Comparison of ENCODE assay signal across 21 cellular contexts in genomic region chr4:3406431-3406830, GRCh38. TPM values are rescaled to one million over a fixed set of nuclear protein-coding genes. Genes with fewer than 3 reads are reported as not detected.
"Had no signal": no experiment of that assay in that cellular context is flagged by ENCODE, and none has a peak within 500 bp of the region (broad histone marks: within the 10 kb centered on the region; RNA-seq: fewer than 3 reads in every experiment).

No MANE protein-coding gene starts in this region.

- H3K4me1 ChIP-seq: breast epithelium had no signal

- H3K9me3 Mint-ChIP-seq: activated T-helper 1 cell treated with anti-CD3 and anti-CD28 coated beads, Interleukin-12 subunit alpha, Interleukin-12 subunit beta, Interleukin-2, Interleukin-4 antibody, amounts not matched to agents 30 ng/mL and 10 ng/mL and 1 ng/mL, durations not matched to agents 14 hours and 24 hours and 36 hours had no signal

- H3K9me3 ChIP-seq: adrenal gland, esophagus muscularis mucosa, gastroesophageal sphincter had no signal

- H3K27ac Mint-ChIP-seq: activated T-helper 1 cell treated with anti-CD3 and anti-CD28 coated beads, Interleukin-12 subunit alpha, Interleukin-12 subunit beta, Interleukin-2, Interleukin-4 antibody, amounts not matched to agents 30 ng/mL and 10 ng/mL and 1 ng/mL, durations not matched to agents 14 hours and 24 hours and 36 hours; dendritic cell treated with granulocyte-macrophage colony-stimulating factor and Interleukin-4, amounts not matched to agents 40 ng/mL and 50 ng/mL, for 4 days; mesothelial cell of epicardium had no signal

- H3K27me3 ChIP-seq: adrenal gland, breast epithelium, esophagus muscularis mucosa, gastroesophageal sphincter had no signal

- H3K4me3 ChIP-seq: adrenal gland, breast epithelium, esophagus muscularis mucosa, gastroesophageal sphincter, lung had no signal

- DNase-seq: activated CD4-positive, alpha-beta T cell treated with anti-CD3 and anti-CD28 coated beads, Interleukin-2, amount 50 U/mL, for 48 hours; activated naive CD4-positive, alpha-beta T cell treated with anti-CD3 and anti-CD28 coated beads, Interleukin-2, amount 50 U/mL, for 16 hours; activated T-cell treated with anti-CD3 and anti-CD28 coated beads for 4 hours; cerebellar nuclear complex; effector CD8-positive, alpha-beta T cell; stimulated activated naive CD8-positive, alpha-beta T cell treated with anti-CD3 and anti-CD28 coated beads, Interleukin-15, Interleukin-2, amounts not matched to agents 100 U/mL and 50 U/mL, for 24 hours; substantia nigra; SW 1271; T-helper 2 cell; trophoblast cell had no signal

- ATAC-seq: gastroesophageal sphincter; stimulated activated naive CD8-positive, alpha-beta T cell treated with anti-CD3 and anti-CD28 coated beads, Interleukin-15, Interleukin-2, amounts not matched to agents 100 U/mL and 50 U/mL, for 24 hours had no signal

- H3K36me3 ChIP-seq: adrenal gland, breast epithelium, esophagus muscularis mucosa, gastroesophageal sphincter had no signal

- H3K4me3 Mint-ChIP-seq: activated T-helper 1 cell treated with anti-CD3 and anti-CD28 coated beads, Interleukin-12 subunit alpha, Interleukin-12 subunit beta, Interleukin-2, Interleukin-4 antibody, amounts not matched to agents 30 ng/mL and 10 ng/mL and 1 ng/mL, durations not matched to agents 14 hours and 24 hours and 36 hours; dendritic cell treated with granulocyte-macrophage colony-stimulating factor and Interleukin-4, amounts not matched to agents 40 ng/mL and 50 ng/mL, for 4 days; mesothelial cell of epicardium; nephron had no signal

- H3K27ac ChIP-seq: breast epithelium, esophagus muscularis mucosa, gastroesophageal sphincter had no signal

RNA-seq across cellular contexts. Expression of gene HGFAC, which starts 35.3 kb away (rescaled TPM):
- total RNA-seq: activated T-helper 1 cell treated with anti-CD3 and anti-CD28 coated beads, Interleukin-12 subunit alpha, Interleukin-12 subunit beta, Interleukin-2, Interleukin-4 antibody, amounts not matched to agents 30 ng/mL and 10 ng/mL and 1 ng/mL, durations not matched to agents 14 hours and 24 hours and 36 hours; SK-MEL-5 had no signal

RNA-seq across cellular contexts. Expression of gene DOK7, which starts 56.7 kb away (rescaled TPM):
- total RNA-seq: activated T-helper 1 cell treated with anti-CD3 and anti-CD28 coated beads, Interleukin-12 subunit alpha, Interleukin-12 subunit beta, Interleukin-2, Interleukin-4 antibody, amounts not matched to agents 30 ng/mL and 10 ng/mL and 1 ng/mL, durations not matched to agents 14 hours and 24 hours and 36 hours; astrocyte; SK-MEL-5 had no signal
